1 cellular context compared by ENCODE assay signal in genomic region chr5:138352722-138353549, GRCh38.
TF ChIP-seq lines count a peak whose summit lies in the region.

No MANE protein-coding gene starts in this region.

TF ChIP-seq in K562, 482 proteins besides CTCF, POLR2A, EP300 and RAD21 (continued from another document and continues in another):
- TF ChIP-seq, protein P1, sequence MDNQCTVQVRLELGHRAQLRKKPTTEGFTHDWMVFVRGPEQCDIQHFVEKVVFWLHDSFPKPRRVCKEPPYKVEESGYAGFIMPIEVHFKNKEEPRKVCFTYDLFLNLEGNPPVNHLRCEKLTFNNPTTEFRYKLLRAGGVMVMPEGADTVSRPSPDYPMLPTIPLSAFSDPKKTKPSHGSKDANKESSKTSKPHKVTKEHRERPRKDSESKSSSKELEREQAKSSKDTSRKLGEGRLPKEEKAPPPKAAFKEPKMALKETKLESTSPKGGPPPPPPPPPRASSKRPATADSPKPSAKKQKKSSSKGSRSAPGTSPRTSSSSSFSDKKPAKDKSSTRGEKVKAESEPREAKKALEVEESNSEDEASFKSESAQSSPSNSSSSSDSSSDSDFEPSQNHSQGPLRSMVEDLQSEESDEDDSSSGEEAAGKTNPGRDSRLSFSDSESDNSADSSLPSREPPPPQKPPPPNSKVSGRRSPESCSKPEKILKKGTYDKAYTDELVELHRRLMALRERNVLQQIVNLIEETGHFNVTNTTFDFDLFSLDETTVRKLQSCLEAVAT (IDR thresholded peaks at IDR 0.05), result no peak
- TF ChIP-seq SP2 (IDR thresholded peaks at IDR 0.05; ENCODE audit: extremely low read depth, low read depth, low read length, poor library complexity, severe bottlenecking), result no peak
- no peak for TF ChIP-seq RBM17 (IDR thresholded peaks at IDR 0.05; ENCODE audit: borderline replicate concordance, low read depth, low read length)
- no peak for TF ChIP-seq PRMT5 (CRISPR knock-in tag; IDR thresholded peaks at IDR 0.05)
- TF ChIP-seq SMAD3 (CRISPR knock-in tag; conservative IDR thresholded peaks at IDR 0.05), result no peak
- no peak for TF ChIP-seq ZNF280A (IDR thresholded peaks at IDR 0.05; ENCODE audit: low read depth, partially characterized antibody)
- TF ChIP-seq SMAD2 (IDR thresholded peaks at IDR 0.05; ENCODE audit: low read depth, low read length), result no peak
- no peak for TF ChIP-seq NFE2L1 (tag; IDR thresholded peaks at IDR 0.05; ENCODE audit: borderline replicate concordance, low read depth)
- no peak for TF ChIP-seq TAF7 (tag; IDR thresholded peaks at IDR 0.05)
- TF ChIP-seq SMARCA5 (IDR thresholded peaks at IDR 0.05), result no peak
- no peak for TF ChIP-seq ZNF232 (CRISPR knock-in tag; IDR thresholded peaks at IDR 0.05)
- no peak for TF ChIP-seq RHOXF2B (CRISPR knock-in tag; conservative IDR thresholded peaks at IDR 0.05)
- TF ChIP-seq TCF7L2 (IDR thresholded peaks at IDR 0.05; ENCODE audit: low read depth, low read length), result no peak
- no peak for TF ChIP-seq ZNF431 (CRISPR knock-in tag; IDR thresholded peaks at IDR 0.05)
- TF ChIP-seq YBX1 (IDR thresholded peaks at IDR 0.05), result no peak
- peak; percentile 56 for TF ChIP-seq CXXC5 (CRISPR knock-in tag; IDR thresholded peaks at IDR 0.05)
- TF ChIP-seq ERF (CRISPR knock-in tag; IDR thresholded peaks at IDR 0.05), result no peak
- TF ChIP-seq ZNF12 (CRISPR knock-in tag; IDR thresholded peaks at IDR 0.05), result no peak
- no peak for TF ChIP-seq MYBL2 (IDR thresholded peaks at IDR 0.05; ENCODE audit: low read depth)
- no peak for TF ChIP-seq MYBL2 (CRISPR knock-in tag; IDR thresholded peaks at IDR 0.05; ENCODE audit: borderline replicate concordance)
- TF ChIP-seq SIN3A (IDR thresholded peaks at IDR 0.05; ENCODE audit: borderline replicate concordance in 2 of 2, control insufficient read depth in 1 of 2, low read depth in 2 of 2, low read length in 2 of 2), result peak in 1 of 2 experiments; percentile 67; a peak in 1 of 4 replicates
- no peak for TF ChIP-seq ZKSCAN8 (CRISPR knock-in tag; IDR thresholded peaks at IDR 0.05)
- TF ChIP-seq DPF2 (IDR thresholded peaks at IDR 0.05), result no peak
- TF ChIP-seq SFPQ (IDR thresholded peaks at IDR 0.05; ENCODE audit: low read depth, low read length), result no peak
- no peak for TF ChIP-seq FOXJ3 (CRISPR knock-in tag; IDR thresholded peaks at IDR 0.05)
- TF ChIP-seq STAT5B (CRISPR knock-in tag; IDR thresholded peaks at IDR 0.05), result no peak
- no peak for TF ChIP-seq ZNF57 (CRISPR knock-in tag; IDR thresholded peaks at IDR 0.05)
- TF ChIP-seq, protein P2, sequence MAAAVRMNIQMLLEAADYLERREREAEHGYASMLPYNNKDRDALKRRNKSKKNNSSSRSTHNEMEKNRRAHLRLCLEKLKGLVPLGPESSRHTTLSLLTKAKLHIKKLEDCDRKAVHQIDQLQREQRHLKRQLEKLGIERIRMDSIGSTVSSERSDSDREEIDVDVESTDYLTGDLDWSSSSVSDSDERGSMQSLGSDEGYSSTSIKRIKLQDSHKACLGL (CRISPR knock-in tag; IDR thresholded peaks at IDR 0.05; ENCODE audit: borderline replicate concordance, poor library complexity, severe bottlenecking), result no peak
- TF ChIP-seq U2AF1 (optimal IDR thresholded peaks at IDR 0.05; ENCODE audit: low read depth, low read length), result no peak
- no peak for TF ChIP-seq CHD4 (IDR thresholded peaks at IDR 0.05; ENCODE audit: insufficient read depth, insufficient replicate concordance, low read depth, low read length, poor library complexity, severe bottlenecking)
- TF ChIP-seq, protein P3, sequence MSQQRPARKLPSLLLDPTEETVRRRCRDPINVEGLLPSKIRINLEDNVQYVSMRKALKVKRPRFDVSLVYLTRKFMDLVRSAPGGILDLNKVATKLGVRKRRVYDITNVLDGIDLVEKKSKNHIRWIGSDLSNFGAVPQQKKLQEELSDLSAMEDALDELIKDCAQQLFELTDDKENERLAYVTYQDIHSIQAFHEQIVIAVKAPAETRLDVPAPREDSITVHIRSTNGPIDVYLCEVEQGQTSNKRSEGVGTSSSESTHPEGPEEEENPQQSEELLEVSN (IDR thresholded peaks at IDR 0.05; ENCODE audit: borderline replicate concordance in 1 of 2, extremely low read depth in 1 of 2, insufficient read depth in 1 of 2, insufficient read length in 1 of 2, low read depth in 1 of 2, low read length in 1 of 2, poor library complexity in 1 of 2, severe bottlenecking in 1 of 2), result no peak
- TF ChIP-seq ID3 (CRISPR knock-in tag; IDR thresholded peaks at IDR 0.05), result no peak
- TF ChIP-seq ID3 (tag; IDR thresholded peaks at IDR 0.05), result no peak
- TF ChIP-seq, protein P4, sequence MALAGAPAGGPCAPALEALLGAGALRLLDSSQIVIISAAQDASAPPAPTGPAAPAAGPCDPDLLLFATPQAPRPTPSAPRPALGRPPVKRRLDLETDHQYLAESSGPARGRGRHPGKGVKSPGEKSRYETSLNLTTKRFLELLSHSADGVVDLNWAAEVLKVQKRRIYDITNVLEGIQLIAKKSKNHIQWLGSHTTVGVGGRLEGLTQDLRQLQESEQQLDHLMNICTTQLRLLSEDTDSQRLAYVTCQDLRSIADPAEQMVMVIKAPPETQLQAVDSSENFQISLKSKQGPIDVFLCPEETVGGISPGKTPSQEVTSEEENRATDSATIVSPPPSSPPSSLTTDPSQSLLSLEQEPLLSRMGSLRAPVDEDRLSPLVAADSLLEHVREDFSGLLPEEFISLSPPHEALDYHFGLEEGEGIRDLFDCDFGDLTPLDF (CRISPR knock-in tag; IDR thresholded peaks at IDR 0.05), result peak; percentile 81; the same call in 1 of the 2 replicates
- TF ChIP-seq GATAD2B (IDR thresholded peaks at IDR 0.05; ENCODE audit: borderline replicate concordance), result peak; percentile 42; the same call in 1 of the 2 replicates
- peak; percentile 36; the same call in 1 of the 2 replicates for TF ChIP-seq GABPB1 (CRISPR knock-in tag; IDR thresholded peaks at IDR 0.05)
- no peak for TF ChIP-seq DDX20 (tag; IDR thresholded peaks at IDR 0.05; ENCODE audit: low read depth)
- no peak for TF ChIP-seq ZNF23 (CRISPR knock-in tag; IDR thresholded peaks at IDR 0.05)
- TF ChIP-seq ZNF408 (CRISPR knock-in tag; IDR thresholded peaks at IDR 0.05; ENCODE audit: low read depth), result no peak
- no peak for TF ChIP-seq NR2C2 (CRISPR knock-in tag; IDR thresholded peaks at IDR 0.05)
- TF ChIP-seq NR2C2 (tag; IDR thresholded peaks at IDR 0.05), result peak; percentile 57
- TF ChIP-seq PREB (CRISPR knock-in tag; IDR thresholded peaks at IDR 0.05), result no peak
- no peak for TF ChIP-seq AFF1 (IDR thresholded peaks at IDR 0.05; ENCODE audit: low read depth in 1 of 2, partially characterized antibody in 2 of 2)
- TF ChIP-seq TFAP4 (CRISPR knock-in tag; IDR thresholded peaks at IDR 0.05; ENCODE audit: borderline replicate concordance), result peak; percentile 62; the same call in 1 of the 2 replicates
- no peak for TF ChIP-seq BRF1 (IDR thresholded peaks at IDR 0.05; ENCODE audit: borderline replicate concordance, extremely low read depth, insufficient read length)
- no peak for TF ChIP-seq EWSR1 (IDR thresholded peaks at IDR 0.05; ENCODE audit: borderline replicate concordance, low read depth, partially characterized antibody)
- no peak for TF ChIP-seq FOXM1 (IDR thresholded peaks at IDR 0.05; ENCODE audit: low read depth)
- TF ChIP-seq FOXM1 (CRISPR knock-in tag; IDR thresholded peaks at IDR 0.05; ENCODE audit: low read depth), result peak; percentile 88; the same call in 1 of the 2 replicates
- TF ChIP-seq HDAC6 (IDR thresholded peaks at IDR 0.05; ENCODE audit: low read depth, low read length), result no peak
- TF ChIP-seq ZNF253 (CRISPR knock-in tag; conservative IDR thresholded peaks at IDR 0.05), result no peak
- TF ChIP-seq NEUROD1 (IDR thresholded peaks at IDR 0.05; ENCODE audit: borderline replicate concordance, low read depth, low read length, partially characterized antibody), result no peak
- TF ChIP-seq PHF21A (IDR thresholded peaks at IDR 0.05; ENCODE audit: borderline replicate concordance, low read depth), result no peak
- peak in 1 of 2 experiments; percentile 48; a peak in 1 of 4 replicates for TF ChIP-seq TEAD1 (CRISPR knock-in tag; IDR thresholded peaks at IDR 0.05)
- no peak for TF ChIP-seq NFATC3 (IDR thresholded peaks at IDR 0.05)
- no peak for TF ChIP-seq SLC30A9 (CRISPR knock-in tag; IDR thresholded peaks at IDR 0.05)
- TF ChIP-seq ZNF143 (CRISPR knock-in tag; IDR thresholded peaks at IDR 0.05), result no peak
- 0 out of 2 replicates have a peak, but pooled peaks have one; percentile 54 for TF ChIP-seq ZNF282 (CRISPR knock-in tag; IDR thresholded peaks at IDR 0.05)
- TF ChIP-seq ZNF384 (IDR thresholded peaks at IDR 0.05; ENCODE audit: low read depth, low read length), result no peak
- no peak for TF ChIP-seq E2F5 (CRISPR knock-in tag; IDR thresholded peaks at IDR 0.05)
- TF ChIP-seq CC2D1A (IDR thresholded peaks at IDR 0.05), result no peak
- TF ChIP-seq MYNN (IDR thresholded peaks at IDR 0.05), result no peak
- no peak for TF ChIP-seq MYNN (CRISPR knock-in tag; IDR thresholded peaks at IDR 0.05)
- no peak for TF ChIP-seq KDM1A (IDR thresholded peaks at IDR 0.05)
